18 cellular contexts compared by ENCODE assay signal in the genomic region with DNA sequence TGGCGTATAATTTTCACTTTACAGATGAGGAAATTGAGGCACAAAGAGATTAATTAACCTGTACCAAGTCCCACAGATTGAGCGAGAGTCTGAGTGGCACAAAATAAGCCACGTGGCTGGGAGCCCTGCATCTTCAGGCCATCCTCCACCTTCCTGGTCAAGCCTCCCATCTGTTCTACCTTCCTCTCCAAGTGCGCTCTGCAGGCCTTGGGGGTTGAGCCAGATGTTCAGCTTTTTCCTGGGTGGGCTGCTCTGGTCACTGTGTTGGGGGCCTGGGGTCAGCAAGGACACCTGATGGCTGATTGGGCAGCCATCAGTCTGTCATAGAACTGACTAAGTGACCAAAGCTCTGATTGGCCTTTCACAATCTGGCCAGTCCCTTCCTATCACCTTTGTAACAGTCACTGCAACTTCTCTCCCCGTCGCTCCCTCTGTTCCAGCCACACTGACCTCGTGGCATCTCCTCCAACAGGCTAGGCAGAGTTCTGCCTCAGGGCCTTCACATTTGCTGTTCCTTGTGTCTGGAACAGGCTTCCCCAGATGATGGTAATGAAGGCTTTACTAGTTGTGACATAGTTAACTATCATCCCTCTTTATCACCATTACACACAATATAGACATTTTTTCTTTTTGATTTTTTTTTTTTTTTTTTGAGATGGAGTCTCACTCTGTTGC. TPM values are rescaled to one million over a fixed set of nuclear protein-coding genes. Genes with fewer than 3 reads are reported as not detected.
DNase-seq lines count a peak whose midpoint lies in the region; ATAC-seq, FAIRE-seq and TF ChIP-seq lines count a peak whose summit lies in the region.
"Had no signal": no experiment of that assay in that cellular context is flagged by ENCODE, and none has a peak within 500 bp of the region (broad histone marks: within the 10 kb centered on the region; RNA-seq: fewer than 3 reads in every experiment).

No MANE protein-coding gene starts in this region.

- H3K36me3 ChIP-seq in RWPE2 (ENCODE audit: low read depth) (no peaks in the 10 kb centered on the region), lower lobe of right lung (no peaks in the 10 kb centered on the region), spleen (peaks cover 0 to 16% (median 0%) of the 10 kb centered on the region in 6 donors)
- H3K36me3 ChIP-seq: BE2C had no signal

- no peak for TF ChIP-seq CTCF in CD14-positive monocyte (IDR thresholded peaks at IDR 0.05)
- TF ChIP-seq CTCF in RWPE2 (IDR thresholded peaks at IDR 0.05; ENCODE audit: poor library complexity, severe bottlenecking): no peak
- TF ChIP-seq CTCF in lower lobe of right lung (IDR thresholded peaks at IDR 0.05): no peak
- TF ChIP-seq CTCF in spleen (IDR thresholded peaks at IDR 0.05 in 8 of 11, conservative IDR thresholded peaks at IDR 0.05 in 3 of 11): no peak

- H3K4me1 ChIP-seq in RWPE2 (ENCODE audit: insufficient read depth, poor library complexity, severe bottlenecking) (no peaks in the 10 kb centered on the region), lower lobe of right lung (no peaks in the 10 kb centered on the region), spleen (no peaks in the 10 kb centered on the region)
- H3K4me1 ChIP-seq: A549 had no signal

- H3K27me3 Mint-ChIP-seq in CD14-positive monocyte (ENCODE audit: low read depth in 3 of 3): peaks cover 0 to 5% (median 2%) of the 10 kb centered on the region in 3 donors

- no peak for TF ChIP-seq POLR2A in spleen (IDR thresholded peaks at IDR 0.05)

- H3K4me3 ChIP-seq in RWPE2 (ENCODE audit: severe bottlenecking): no peak overlapping the region
- H3K4me3 ChIP-seq in lower lobe of right lung: no peak overlapping the region
- no peak overlapping the region for H3K4me3 ChIP-seq in spleen
- H3K4me3 ChIP-seq: A549 had no signal

- DNase-seq in CD14-positive monocyte (ENCODE audit: low spot score): peak; percentile 8
- DNase-seq in RWPE2 (ENCODE audit: low spot score): peak; percentile 35
- peak; percentile 8 for DNase-seq in lower lobe of right lung
- peak; percentile 35 for DNase-seq in spleen
- DNase-seq in cerebellar nuclear complex (lab: John Stamatoyannopoulos, UW): no peak
- DNase-seq in RCC 7860 (ENCODE audit: low spot score): no peak
- DNase-seq: CD8-positive, alpha-beta T cell; COR-L47; DND-41; GF-D8; HCEC 1CT; HFFc6; IMR-90 had no signal

- H3K4me3 Mint-ChIP-seq in CD14-positive monocyte: no peak overlapping the region
- H3K4me3 Mint-ChIP-seq: CD8-positive, alpha-beta T cell; HFFc6 had no signal

- no peak overlapping the region for H3K27ac Mint-ChIP-seq in CD14-positive monocyte
- H3K27ac Mint-ChIP-seq: CD8-positive, alpha-beta T cell; HFFc6 had no signal

- no peaks in the 10 kb centered on the region for H3K27me3 ChIP-seq in RWPE2 (ENCODE audit: insufficient read depth, poor library complexity, severe bottlenecking)
- no peaks in the 10 kb centered on the region for H3K27me3 ChIP-seq in lower lobe of right lung (ENCODE audit: low read depth)
- H3K27me3 ChIP-seq in spleen (replicated peaks in 1 of 7): peaks cover 0 to 4% (median 0%) of the 10 kb centered on the region in 7 donors
- H3K27me3 ChIP-seq: BE2C had no signal

- H3K4me1 Mint-ChIP-seq in CD14-positive monocyte: no peaks in the 10 kb centered on the region

- intact Hi-C loops in CD14-positive monocyte (cut with micrococcal nuclease) (no loop called here), lower lobe of right lung (cut with DNase I) (no loop called here), spleen (cut with DNase I; ENCODE audit: low total_unique reads) (no loop called here)

- no peak overlapping the region for H3K27ac ChIP-seq in RWPE2 (ENCODE audit: poor library complexity, severe bottlenecking)
- no peak overlapping the region for H3K27ac ChIP-seq in lower lobe of right lung
- H3K27ac ChIP-seq in spleen: no peak overlapping the region
- H3K27ac ChIP-seq: A549, C4-2B had no signal

- H3K9me3 ChIP-seq in RWPE2 (ENCODE audit: severe bottlenecking) (no peaks in the 10 kb centered on the region), lower lobe of right lung (no peaks in the 10 kb centered on the region), spleen (no peaks in the 10 kb centered on the region)
- H3K9me3 ChIP-seq: A549, BE2C had no signal

- 79 to 92% (median 84%) methylated on average over 7 of the region's 7 CpGs for WGBS in spleen, 5 donors

- FAIRE-seq in RCC 7860 (lab: Jason Lieb, UNC): no peak
- FAIRE-seq: A549, GM19239 had no signal

- no peak for ATAC-seq in RWPE2 (ENCODE audit: low read depth)
- ATAC-seq in lower lobe of right lung: no peak
- ATAC-seq: A549; CD8-positive, alpha-beta T cell had no signal

- H3K36me3 Mint-ChIP-seq in CD14-positive monocyte: no peaks in the 10 kb centered on the region
- H3K36me3 Mint-ChIP-seq: CD8-positive, alpha-beta T cell had no signal

- peaks cover 0 to 4% (median 0%) of the 10 kb centered on the region in 7 donors for H3K9me3 Mint-ChIP-seq in CD14-positive monocyte
- H3K9me3 Mint-ChIP-seq: CD8-positive, alpha-beta T cell; HFFc6 had no signal

RNA-seq across cellular contexts. Expression of gene SCN5A, which starts 46.8 kb away (rescaled TPM):
- polyA plus RNA-seq in CD14-positive monocyte: not detected
- 0.24 TPM for total RNA-seq in lower lobe of right lung
- total RNA-seq in spleen: 1 to 10 TPM in 1 of 7 donors, under 1 TPM in 3, not detected in 3; 0.17 to 1.2 (median 0.48) TPM
- polyA plus RNA-seq in spleen: under 1 TPM; 0.02 to 0.06 (median 0.02) TPM
- total RNA-seq: HT-29 had no signal

Comparison
In these comparisons a context has a peak if more than half of its experiments do, and no peak if none do; other contexts are left out.
1. DNase-seq: peak in CD14-positive monocyte (single experiment), RWPE2 (single experiment), lower lobe of right lung (single experiment) and spleen (single experiment); none in cerebellar nuclear complex (0 of 2) and RCC 7860 (single experiment).